Comparison of ENCODE assay signal across 8 cellular contexts in the genomic region with DNA sequence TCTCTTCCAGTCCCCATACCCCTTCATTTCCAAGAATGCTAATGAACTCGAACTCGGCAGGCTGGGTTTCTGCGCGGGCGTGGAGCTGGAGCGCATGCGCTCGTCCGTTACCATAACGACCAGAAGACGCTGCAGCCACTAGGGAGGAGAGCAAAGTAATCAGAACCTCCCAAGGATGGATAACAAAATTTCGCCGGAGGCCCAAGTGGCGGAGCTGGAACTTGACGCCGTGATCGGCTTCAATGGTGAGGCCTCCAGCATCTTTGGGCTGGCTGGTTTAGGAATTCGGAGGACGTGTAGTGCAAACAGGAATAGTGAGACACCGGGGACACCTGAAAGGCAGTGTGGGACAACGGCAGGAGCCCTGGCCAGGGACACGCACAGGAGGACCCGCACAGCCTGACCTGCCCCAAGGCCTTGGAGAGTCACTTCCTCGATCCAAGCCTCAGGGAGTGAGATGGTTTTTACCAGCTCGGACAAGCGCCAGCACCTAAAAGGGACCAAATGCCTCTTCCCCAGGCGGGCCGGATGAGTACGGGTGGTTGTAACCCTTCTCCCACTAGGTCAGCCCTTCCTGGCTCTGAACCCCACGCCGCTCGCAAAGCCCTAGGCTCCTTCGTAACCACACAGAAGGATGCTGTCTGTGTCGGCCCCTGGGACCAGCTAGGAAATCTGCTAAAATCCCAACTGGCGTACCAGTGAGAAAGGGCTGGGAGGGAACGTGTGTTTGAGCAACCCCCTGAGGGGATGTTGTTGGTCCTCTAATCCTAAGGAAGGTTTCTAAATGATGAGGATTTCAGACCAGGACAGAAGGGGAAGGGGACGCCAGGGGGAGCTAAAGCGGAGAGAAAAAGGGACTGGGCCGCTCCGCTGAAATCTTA. TPM values are rescaled to one million over a fixed set of nuclear protein-coding genes. Genes with fewer than 3 reads are reported as not detected.
DNase-seq lines count a peak whose midpoint lies in the region; ATAC-seq, FAIRE-seq and TF ChIP-seq lines count a peak whose summit lies in the region.

A gene with protein sequence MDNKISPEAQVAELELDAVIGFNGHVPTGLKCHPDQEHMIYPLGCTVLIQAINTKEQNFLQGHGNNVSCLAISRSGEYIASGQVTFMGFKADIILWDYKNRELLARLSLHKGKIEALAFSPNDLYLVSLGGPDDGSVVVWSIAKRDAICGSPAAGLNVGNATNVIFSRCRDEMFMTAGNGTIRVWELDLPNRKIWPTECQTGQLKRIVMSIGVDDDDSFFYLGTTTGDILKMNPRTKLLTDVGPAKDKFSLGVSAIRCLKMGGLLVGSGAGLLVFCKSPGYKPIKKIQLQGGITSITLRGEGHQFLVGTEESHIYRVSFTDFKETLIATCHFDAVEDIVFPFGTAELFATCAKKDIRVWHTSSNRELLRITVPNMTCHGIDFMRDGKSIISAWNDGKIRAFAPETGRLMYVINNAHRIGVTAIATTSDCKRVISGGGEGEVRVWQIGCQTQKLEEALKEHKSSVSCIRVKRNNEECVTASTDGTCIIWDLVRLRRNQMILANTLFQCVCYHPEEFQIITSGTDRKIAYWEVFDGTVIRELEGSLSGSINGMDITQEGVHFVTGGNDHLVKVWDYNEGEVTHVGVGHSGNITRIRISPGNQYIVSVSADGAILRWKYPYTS (plus strand): TSS at position 122 of the 881 bp plus-strand sequence. CDS start 54 bp downstream, at position 176.

- peak within 1 kb of the TSS; percentile 85 for H3K4me2 ChIP-seq in Loucy (ENCODE audit: low read depth, low read length, poor library complexity, severe bottlenecking)

- peak within 1 kb of the TSS; percentile 85 for H3K9ac ChIP-seq in Loucy (ENCODE audit: low read depth, low read length, poor library complexity, severe bottlenecking)

- WGBS in prostate gland: 7% methylated on average over 40 of the region's 40 CpGs

- peak; percentile 78 for TF ChIP-seq CTCF in Loucy (conservative IDR thresholded peaks at IDR 0.05; ENCODE audit: low read length)
- TF ChIP-seq CTCF in right atrium auricular region (IDR thresholded peaks at IDR 0.05): peak; percentile 45 to 71
- peak in 2 of 4 experiments; percentile 51 to 59 for TF ChIP-seq CTCF in prostate gland (IDR thresholded peaks at IDR 0.05)
- peak; percentile 68 for TF ChIP-seq CTCF in upper lobe of right lung (IDR thresholded peaks at IDR 0.05)

- H3K9me3 ChIP-seq in Loucy (ENCODE audit: insufficient read depth, low read depth, low read length) (no peaks in the 10 kb centered on the region), right atrium auricular region (no peaks in the 10 kb centered on the region), prostate gland (no peaks in the 10 kb centered on the region), upper lobe of right lung (no peaks in the 10 kb centered on the region)

- peaks cover 5% of the 10 kb centered on the region for H4K20me1 ChIP-seq in Loucy (ENCODE audit: insufficient read depth, low read length, poor library complexity, severe bottlenecking)

- intact Hi-C loops in prostate gland (cut with DNase I) (loop anchor here (5.0 kb wide), 1 partner anchor 174 kb away; no protein-coding TSS in a partner anchor), upper lobe of right lung (cut with DNase I) (no loop called here)

- no peaks in the 10 kb centered on the region for H3F3A ChIP-seq in Loucy (ENCODE audit: low read depth)

- DNase-seq in GM18507 (ENCODE audit: extremely low spot score, insufficient read length, low read depth) (peak; percentile 71), T-helper 2 cell (peak; percentile 44 to 78 (median 64)), anterior cingulate cortex (lab: John Stamatoyannopoulos, UW) (peak in 57 of 58 donors; percentile 23 to 84 (median 65)), right atrium auricular region (ENCODE audit: low spot score) (peak; percentile 77), prostate gland (ENCODE audit: low spot score) (peak; percentile 62), upper lobe of right lung (peak; percentile 86)

- H3K27me3 ChIP-seq in Loucy (ENCODE audit: insufficient read depth, low read length, poor library complexity, severe bottlenecking) (no peaks in the 10 kb centered on the region), right atrium auricular region (no peaks in the 10 kb centered on the region), prostate gland (replicated peaks; ENCODE audit: insufficient read depth) (no peaks in the 10 kb centered on the region), upper lobe of right lung (no peaks in the 10 kb centered on the region)

- peak within 1 kb of the TSS; percentile 99 for H2AFZ ChIP-seq in Loucy (ENCODE audit: low read length)

- H3K4me3 ChIP-seq in Loucy (ENCODE audit: low read length, poor library complexity, severe bottlenecking): peak within 1 kb of the TSS; percentile 97
- peak within 1 kb of the TSS; percentile 78 to 85 for H3K4me3 ChIP-seq in right atrium auricular region
- peak within 1 kb of the TSS; percentile 65 to 73 for H3K4me3 ChIP-seq in prostate gland
- H3K4me3 ChIP-seq in upper lobe of right lung: peak within 1 kb of the TSS; percentile 90

- H3K4me1 ChIP-seq in Loucy (ENCODE audit: insufficient read depth, low read length, poor library complexity, severe bottlenecking) (peaks cover 16% of the 10 kb centered on the region), right atrium auricular region (peaks cover 0 to 20% of the 10 kb centered on the region in 2 donors), prostate gland (replicated peaks) (no peaks in the 10 kb centered on the region), upper lobe of right lung (peaks cover 28% of the 10 kb centered on the region)

- peak; percentile 82 for ATAC-seq in upper lobe of right lung

- no peak for TF ChIP-seq POLR2A in prostate gland (IDR thresholded peaks at IDR 0.05)

- no peaks in the 10 kb centered on the region for H3K36me3 ChIP-seq in Loucy (ENCODE audit: insufficient read depth, low read length)
- H3K36me3 ChIP-seq in right atrium auricular region: no peaks in the 10 kb centered on the region
- H3K36me3 ChIP-seq in prostate gland: no peaks in the 10 kb centered on the region
- H3K36me3 ChIP-seq in upper lobe of right lung: no peaks in the 10 kb centered on the region

- peaks cover 31% of the 10 kb centered on the region for H3K79me2 ChIP-seq in Loucy (ENCODE audit: insufficient read depth, low read length)

- no peaks in the 10 kb centered on the region for H3K9me2 ChIP-seq in Loucy (replicated peaks; ENCODE audit: low read depth, low read length)

- FAIRE-seq in A204.1 (lab: Jason Lieb, UNC): peak; percentile 94
- FAIRE-seq in GM18507 (lab: Jason Lieb, UNC): peak; percentile 75

- peak within 1 kb of the TSS; percentile 51 to 52 for H3K27ac ChIP-seq in right atrium auricular region
- H3K27ac ChIP-seq in prostate gland: peak within 1 kb of the TSS in 1 of 2 donors; percentile 41
- peak within 1 kb of the TSS; percentile 2 for H3K27ac ChIP-seq in upper lobe of right lung

RNA-seq across cellular contexts. Expression of the gene that starts here (rescaled TPM):
- total RNA-seq in right atrium auricular region: 1 to 10 TPM in 1 of 2 donors, not detected in 1; 1.1 TPM
- 1 to 10 TPM in 1 of 2 donors, not detected in 1; 1.7 TPM for total RNA-seq in prostate gland
- total RNA-seq in upper lobe of right lung: not detected

Comparison
In these comparisons a context has a peak if more than half of its experiments do, and no peak if none do; other contexts are left out.
1. Peak in DNase-seq, ATAC-seq, H3K4me3 ChIP-seq and H3K27ac ChIP-seq in upper lobe of right lung; RNA of the gene not detected or under 1 TPM.